13 cellular contexts compared by ENCODE assay signal in genomic region chr9:33153666-33154065, GRCh38.
DNase-seq lines count a peak whose midpoint lies in the region; ATAC-seq and TF ChIP-seq lines count a peak whose summit lies in the region.
"Had no signal": no experiment of that assay in that cellular context is flagged by ENCODE, and none has a peak within 500 bp of the region (broad histone marks: within the 10 kb centered on the region; RNA-seq: fewer than 3 reads in every experiment).

No MANE protein-coding gene starts in this region.

- peak; percentile 42 for ATAC-seq in GM21423 (IDR thresholded peaks at IDR 0.05; ENCODE audit: unreplicated experiment)
- peak; percentile 83 for ATAC-seq in memory B cell (ENCODE audit: low read depth)
- no peak for ATAC-seq in GM21515 (IDR thresholded peaks at IDR 0.05; ENCODE audit: unreplicated experiment)
- ATAC-seq: left ventricle myocardium superior had no signal

- H3K36me3 Mint-ChIP-seq in memory B cell, result peaks cover 9% of the 10 kb centered on the region

- TF ChIP-seq POLR2A in NB4 (IDR thresholded peaks at IDR 0.05; ENCODE audit: extremely low read depth, insufficient read length), result no peak

- H3K4me1 Mint-ChIP-seq in memory B cell, result peaks cover 66% of the 10 kb centered on the region

- DNase-seq in GM12865 (ENCODE audit: low read depth) (peak; percentile 56), NB4 (ENCODE audit: low read depth) (peak; percentile 70), memory B cell (ENCODE audit: low spot score in 2 of 2) (no peak), GM19240 (ENCODE audit: insufficient read length, low spot score) (no peak), NCI-H510A (lab: John Stamatoyannopoulos, UW) (no peak)
- DNase-seq in activated CD4-positive, CD25-positive, alpha-beta regulatory T cell (lab: John Stamatoyannopoulos, UW), result no peak
- DNase-seq: activated effector memory CD4-positive, alpha-beta T cell treated with anti-CD3 and anti-CD28 coated beads, Interleukin-2, amount 50 U/mL, for 16 hours; HFFc6; left ventricle myocardium superior; MG63 had no signal

- no peaks in the 10 kb centered on the region for H3K27me3 Mint-ChIP-seq in memory B cell

- no peaks in the 10 kb centered on the region for H3K9me3 Mint-ChIP-seq in memory B cell
- H3K9me3 Mint-ChIP-seq: HFFc6 had no signal

- TF ChIP-seq CTCF in GM12865 (IDR thresholded peaks at IDR 0.05; ENCODE audit: insufficient read depth, low read depth, low read length, missing control alignments) (no peak), NB4 (IDR thresholded peaks at IDR 0.05; ENCODE audit: low read depth, low read length) (no peak)

- H3K4me3 Mint-ChIP-seq in memory B cell, result peak overlapping the region; percentile 64
- H3K4me3 Mint-ChIP-seq: HFFc6 had no signal

- peak overlapping the region; percentile 30; the same call in 1 of the 2 replicates for H3K4me3 ChIP-seq in GM12865 (ENCODE audit: low read depth, low read length)
- H3K4me3 ChIP-seq in NB4 (ENCODE audit: low read depth, low read length), result peak overlapping the region; percentile 19
- H3K4me3 ChIP-seq: MG63, thoracic aorta had no signal

- H3K27ac Mint-ChIP-seq in memory B cell, result peak overlapping the region; percentile 94

Comparison
In these comparisons a context has a peak if more than half of its experiments do, and no peak if none do; other contexts are left out.
1. DNase-seq: peak in GM12865 (single experiment) and NB4 (single experiment); none in memory B cell (0 of 2), activated CD4-positive, CD25-positive, alpha-beta regulatory T cell (0 of 4), GM19240 (single experiment) and NCI-H510A (single experiment).